In the genomic region with DNA sequence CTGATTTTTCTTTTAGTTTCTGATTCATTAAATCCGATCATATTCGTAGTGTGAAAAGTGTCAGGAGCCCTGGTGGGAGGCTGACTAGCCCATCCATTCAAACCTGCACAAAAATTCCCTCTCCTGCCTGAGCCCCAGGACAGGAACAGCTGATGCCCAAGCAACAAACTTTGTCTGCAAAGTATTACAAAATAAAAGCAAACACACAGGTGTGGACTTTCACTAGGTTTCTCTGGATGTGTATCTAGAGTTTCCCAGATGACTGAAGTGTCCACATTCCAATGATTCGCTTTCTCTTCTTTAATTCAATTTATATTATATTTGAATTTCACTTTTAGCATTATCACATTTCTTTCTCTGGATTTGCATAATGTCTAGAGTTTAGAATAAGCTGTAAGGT, we compare ENCODE assay signal across 2 cellular contexts.
TF ChIP-seq lines count a peak whose summit lies in the region.

No MANE protein-coding gene starts in this region.

TF ChIP-seq in A549, 52 proteins besides CTCF, POLR2A, EP300 and RAD21:
- TF ChIP-seq, protein P1, sequence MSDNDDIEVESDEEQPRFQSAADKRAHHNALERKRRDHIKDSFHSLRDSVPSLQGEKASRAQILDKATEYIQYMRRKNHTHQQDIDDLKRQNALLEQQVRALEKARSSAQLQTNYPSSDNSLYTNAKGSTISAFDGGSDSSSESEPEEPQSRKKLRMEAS (IDR thresholded peaks at IDR 0.05), result no peak
- TF ChIP-seq EHMT2 (IDR thresholded peaks at IDR 0.05; ENCODE audit: low read depth) (no peak), FOXS1 (CRISPR knock-in tag; IDR thresholded peaks at IDR 0.05) (no peak), REST (IDR thresholded peaks at IDR 0.05) (no peak), TP53 (CRISPR knock-in tag; IDR thresholded peaks at IDR 0.05) (no peak), FOSL2 (IDR thresholded peaks at IDR 0.05) (no peak), FOSL2 (CRISPR knock-in tag; IDR thresholded peaks at IDR 0.05) (no peak), SREBF2 (IDR thresholded peaks at IDR 0.05) (no peak), KDM5A (IDR thresholded peaks at IDR 0.05) (no peak), JUNB (IDR thresholded peaks at IDR 0.05) (no peak), ZC3H11A (IDR thresholded peaks at IDR 0.05) (no peak), RFX5 (IDR thresholded peaks at IDR 0.05) (no peak), HOXB13 (CRISPR knock-in tag; IDR thresholded peaks at IDR 0.05; ENCODE audit: low read depth) (no peak)
- TF ChIP-seq, protein P2, sequence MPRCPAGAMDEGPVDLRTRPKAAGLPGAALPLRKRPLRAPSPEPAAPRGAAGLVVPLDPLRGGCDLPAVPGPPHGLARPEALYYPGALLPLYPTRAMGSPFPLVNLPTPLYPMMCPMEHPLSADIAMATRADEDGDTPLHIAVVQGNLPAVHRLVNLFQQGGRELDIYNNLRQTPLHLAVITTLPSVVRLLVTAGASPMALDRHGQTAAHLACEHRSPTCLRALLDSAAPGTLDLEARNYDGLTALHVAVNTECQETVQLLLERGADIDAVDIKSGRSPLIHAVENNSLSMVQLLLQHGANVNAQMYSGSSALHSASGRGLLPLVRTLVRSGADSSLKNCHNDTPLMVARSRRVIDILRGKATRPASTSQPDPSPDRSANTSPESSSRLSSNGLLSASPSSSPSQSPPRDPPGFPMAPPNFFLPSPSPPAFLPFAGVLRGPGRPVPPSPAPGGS (IDR thresholded peaks at IDR 0.05), result no peak

TF ChIP-seq in H1, 55 proteins besides CTCF, POLR2A, EP300 and RAD21:
- TF ChIP-seq HDAC6 (IDR thresholded peaks at IDR 0.05; ENCODE audit: low read depth, low read length), result no peak
- no peak for TF ChIP-seq KDM5A (IDR thresholded peaks at IDR 0.05; ENCODE audit: low read length)
- no peak for TF ChIP-seq PHF8 (conservative IDR thresholded peaks at IDR 0.05; ENCODE audit: low read depth, low read length)
- TF ChIP-seq CREB1 (IDR thresholded peaks at IDR 0.05), result no peak
- no peak for TF ChIP-seq CBX8 (IDR thresholded peaks at IDR 0.05; ENCODE audit: borderline replicate concordance, low read depth, low read length)
- TF ChIP-seq JUND (IDR thresholded peaks at IDR 0.05; ENCODE audit: low read length), result no peak
- TF ChIP-seq, protein P3, sequence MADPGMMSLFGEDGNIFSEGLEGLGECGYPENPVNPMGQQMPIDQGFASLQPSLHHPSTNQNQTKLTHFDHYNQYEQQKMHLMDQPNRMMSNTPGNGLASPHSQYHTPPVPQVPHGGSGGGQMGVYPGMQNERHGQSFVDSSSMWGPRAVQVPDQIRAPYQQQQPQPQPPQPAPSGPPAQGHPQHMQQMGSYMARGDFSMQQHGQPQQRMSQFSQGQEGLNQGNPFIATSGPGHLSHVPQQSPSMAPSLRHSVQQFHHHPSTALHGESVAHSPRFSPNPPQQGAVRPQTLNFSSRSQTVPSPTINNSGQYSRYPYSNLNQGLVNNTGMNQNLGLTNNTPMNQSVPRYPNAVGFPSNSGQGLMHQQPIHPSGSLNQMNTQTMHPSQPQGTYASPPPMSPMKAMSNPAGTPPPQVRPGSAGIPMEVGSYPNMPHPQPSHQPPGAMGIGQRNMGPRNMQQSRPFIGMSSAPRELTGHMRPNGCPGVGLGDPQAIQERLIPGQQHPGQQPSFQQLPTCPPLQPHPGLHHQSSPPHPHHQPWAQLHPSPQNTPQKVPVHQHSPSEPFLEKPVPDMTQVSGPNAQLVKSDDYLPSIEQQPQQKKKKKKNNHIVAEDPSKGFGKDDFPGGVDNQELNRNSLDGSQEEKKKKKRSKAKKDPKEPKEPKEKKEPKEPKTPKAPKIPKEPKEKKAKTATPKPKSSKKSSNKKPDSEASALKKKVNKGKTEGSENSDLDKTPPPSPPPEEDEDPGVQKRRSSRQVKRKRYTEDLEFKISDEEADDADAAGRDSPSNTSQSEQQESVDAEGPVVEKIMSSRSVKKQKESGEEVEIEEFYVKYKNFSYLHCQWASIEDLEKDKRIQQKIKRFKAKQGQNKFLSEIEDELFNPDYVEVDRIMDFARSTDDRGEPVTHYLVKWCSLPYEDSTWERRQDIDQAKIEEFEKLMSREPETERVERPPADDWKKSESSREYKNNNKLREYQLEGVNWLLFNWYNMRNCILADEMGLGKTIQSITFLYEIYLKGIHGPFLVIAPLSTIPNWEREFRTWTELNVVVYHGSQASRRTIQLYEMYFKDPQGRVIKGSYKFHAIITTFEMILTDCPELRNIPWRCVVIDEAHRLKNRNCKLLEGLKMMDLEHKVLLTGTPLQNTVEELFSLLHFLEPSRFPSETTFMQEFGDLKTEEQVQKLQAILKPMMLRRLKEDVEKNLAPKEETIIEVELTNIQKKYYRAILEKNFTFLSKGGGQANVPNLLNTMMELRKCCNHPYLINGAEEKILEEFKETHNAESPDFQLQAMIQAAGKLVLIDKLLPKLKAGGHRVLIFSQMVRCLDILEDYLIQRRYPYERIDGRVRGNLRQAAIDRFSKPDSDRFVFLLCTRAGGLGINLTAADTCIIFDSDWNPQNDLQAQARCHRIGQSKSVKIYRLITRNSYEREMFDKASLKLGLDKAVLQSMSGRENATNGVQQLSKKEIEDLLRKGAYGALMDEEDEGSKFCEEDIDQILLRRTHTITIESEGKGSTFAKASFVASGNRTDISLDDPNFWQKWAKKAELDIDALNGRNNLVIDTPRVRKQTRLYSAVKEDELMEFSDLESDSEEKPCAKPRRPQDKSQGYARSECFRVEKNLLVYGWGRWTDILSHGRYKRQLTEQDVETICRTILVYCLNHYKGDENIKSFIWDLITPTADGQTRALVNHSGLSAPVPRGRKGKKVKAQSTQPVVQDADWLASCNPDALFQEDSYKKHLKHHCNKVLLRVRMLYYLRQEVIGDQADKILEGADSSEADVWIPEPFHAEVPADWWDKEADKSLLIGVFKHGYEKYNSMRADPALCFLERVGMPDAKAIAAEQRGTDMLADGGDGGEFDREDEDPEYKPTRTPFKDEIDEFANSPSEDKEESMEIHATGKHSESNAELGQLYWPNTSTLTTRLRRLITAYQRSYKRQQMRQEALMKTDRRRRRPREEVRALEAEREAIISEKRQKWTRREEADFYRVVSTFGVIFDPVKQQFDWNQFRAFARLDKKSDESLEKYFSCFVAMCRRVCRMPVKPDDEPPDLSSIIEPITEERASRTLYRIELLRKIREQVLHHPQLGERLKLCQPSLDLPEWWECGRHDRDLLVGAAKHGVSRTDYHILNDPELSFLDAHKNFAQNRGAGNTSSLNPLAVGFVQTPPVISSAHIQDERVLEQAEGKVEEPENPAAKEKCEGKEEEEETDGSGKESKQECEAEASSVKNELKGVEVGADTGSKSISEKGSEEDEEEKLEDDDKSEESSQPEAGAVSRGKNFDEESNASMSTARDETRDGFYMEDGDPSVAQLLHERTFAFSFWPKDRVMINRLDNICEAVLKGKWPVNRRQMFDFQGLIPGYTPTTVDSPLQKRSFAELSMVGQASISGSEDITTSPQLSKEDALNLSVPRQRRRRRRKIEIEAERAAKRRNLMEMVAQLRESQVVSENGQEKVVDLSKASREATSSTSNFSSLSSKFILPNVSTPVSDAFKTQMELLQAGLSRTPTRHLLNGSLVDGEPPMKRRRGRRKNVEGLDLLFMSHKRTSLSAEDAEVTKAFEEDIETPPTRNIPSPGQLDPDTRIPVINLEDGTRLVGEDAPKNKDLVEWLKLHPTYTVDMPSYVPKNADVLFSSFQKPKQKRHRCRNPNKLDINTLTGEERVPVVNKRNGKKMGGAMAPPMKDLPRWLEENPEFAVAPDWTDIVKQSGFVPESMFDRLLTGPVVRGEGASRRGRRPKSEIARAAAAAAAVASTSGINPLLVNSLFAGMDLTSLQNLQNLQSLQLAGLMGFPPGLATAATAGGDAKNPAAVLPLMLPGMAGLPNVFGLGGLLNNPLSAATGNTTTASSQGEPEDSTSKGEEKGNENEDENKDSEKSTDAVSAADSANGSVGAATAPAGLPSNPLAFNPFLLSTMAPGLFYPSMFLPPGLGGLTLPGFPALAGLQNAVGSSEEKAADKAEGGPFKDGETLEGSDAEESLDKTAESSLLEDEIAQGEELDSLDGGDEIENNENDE (IDR thresholded peaks at IDR 0.05; ENCODE audit: insufficient replicate concordance, low read length), result no peak
- no peak for TF ChIP-seq JUN (IDR thresholded peaks at IDR 0.05; ENCODE audit: low read depth, low read length)
- no peak for TF ChIP-seq SIN3A (conservative IDR thresholded peaks at IDR 0.05 in 1 of 2, IDR thresholded peaks at IDR 0.05 in 1 of 2; ENCODE audit: low read depth in 1 of 2, low read length in 2 of 2)
- no peak for TF ChIP-seq SIX5 (IDR thresholded peaks at IDR 0.05; ENCODE audit: low read depth, low read length)
- no peak for TF ChIP-seq SUZ12 (IDR thresholded peaks at IDR 0.05; ENCODE audit: low read length)
- no peak for TF ChIP-seq ASH2L (IDR thresholded peaks at IDR 0.05; ENCODE audit: low read length)
- no peak for TF ChIP-seq NANOG (IDR thresholded peaks at IDR 0.05; ENCODE audit: insufficient read depth, low read depth, low read length, poor library complexity, severe bottlenecking)
- no peak for TF ChIP-seq SP2 (IDR thresholded peaks at IDR 0.05; ENCODE audit: low read length)
- TF ChIP-seq RNF2 (IDR thresholded peaks at IDR 0.05; ENCODE audit: borderline replicate concordance, low read depth, low read length, missing control alignments, poor library complexity, severe bottlenecking), result no peak
- no peak for TF ChIP-seq FOSL1 (IDR thresholded peaks at IDR 0.05; ENCODE audit: insufficient read depth, low read depth, low read length)
- no peak for TF ChIP-seq POU5F1 (IDR thresholded peaks at IDR 0.05; ENCODE audit: low read depth, low read length)
- no peak for TF ChIP-seq ATF3 (IDR thresholded peaks at IDR 0.05; ENCODE audit: insufficient read depth, low read depth, low read length)
- no peak for TF ChIP-seq BACH1 (IDR thresholded peaks at IDR 0.05; ENCODE audit: low read length)
